ENCODE assay signal across 9 cellular contexts in genomic region chr15:39629376-39629775, GRCh38. TPM values are rescaled to one million over a fixed set of nuclear protein-coding genes. Genes with fewer than 3 reads are reported as not detected.
DNase-seq lines count a peak whose midpoint lies in the region; ATAC-seq and TF ChIP-seq lines count a peak whose summit lies in the region.
"Had no signal": no experiment of that assay in that cellular context is flagged by ENCODE, and none has a peak within 500 bp of the region (broad histone marks: within the 10 kb centered on the region; RNA-seq: fewer than 3 reads in every experiment).

No MANE protein-coding gene starts in this region.

- H3K27me3 Mint-ChIP-seq in stimulated activated naive CD8-positive, alpha-beta T cell treated with anti-CD3 and anti-CD28 coated beads, Interleukin-15, amount 100 ng/mL, for 72 hours: no peaks in the 10 kb centered on the region

- ATAC-seq in left colon: peak; percentile 83
- ATAC-seq in stimulated activated naive CD8-positive, alpha-beta T cell treated with anti-CD3 and anti-CD28 coated beads, Interleukin-15, amount 100 ng/mL, for 72 hours: peak; percentile 79

- no peak overlapping the region for H3K4me3 ChIP-seq in WERI-Rb-1 (ENCODE audit: low read depth, low read length)

- H3K27ac ChIP-seq in WERI-Rb-1 (no peak overlapping the region), substantia nigra (ENCODE audit: low read depth, low read length, poor library complexity, severe bottlenecking) (no peak overlapping the region)

- DNase-seq in NK-92 treated with Interleukin-12 subunit alpha and Interleukin-12 subunit beta, amount 100 ng/mL, for 24 hours (lab: John Stamatoyannopoulos, UW): peak; percentile 75
- no peak for DNase-seq in NK-92 (lab: John Stamatoyannopoulos, UW; ENCODE audit: unreplicated experiment)
- peak; percentile 65 to 71 for DNase-seq in activated T-cell treated with anti-CD3 and anti-CD28 coated beads, Interleukin-2, amount 50 U/mL, for 48 hours
- DNase-seq in left colon: peak; percentile 60 to 69
- peak; percentile 44 to 72 for DNase-seq in stimulated activated naive CD8-positive, alpha-beta T cell treated with anti-CD3 and anti-CD28 coated beads, Interleukin-15, amount 100 ng/mL, for 72 hours
- DNase-seq in NCI-H524 treated with DMSO at 0.1 percent for 48 hours (lab: John Stamatoyannopoulos, UW): no peak
- no peak for DNase-seq in WERI-Rb-1
- DNase-seq in substantia nigra (lab: John Stamatoyannopoulos, UW): no peak
- DNase-seq: H9 had no signal

- H3K36me3 ChIP-seq in WERI-Rb-1: no peaks in the 10 kb centered on the region

- peaks cover 0 to 5% of the 10 kb centered on the region in 2 donors for H3K9me3 Mint-ChIP-seq in stimulated activated naive CD8-positive, alpha-beta T cell treated with anti-CD3 and anti-CD28 coated beads, Interleukin-15, amount 100 ng/mL, for 72 hours

- no peaks in the 10 kb centered on the region for H3K9me3 ChIP-seq in WERI-Rb-1 (ENCODE audit: severe bottlenecking)

- peak overlapping the region; percentile 74 to 93 for H3K27ac Mint-ChIP-seq in stimulated activated naive CD8-positive, alpha-beta T cell treated with anti-CD3 and anti-CD28 coated beads, Interleukin-15, amount 100 ng/mL, for 72 hours
- H3K27ac Mint-ChIP-seq: H9 had no signal

- intact Hi-C loops in left colon (cut with DNase I, micrococcal nuclease): no loop called here

- no peak for TF ChIP-seq CTCF in WERI-Rb-1 (IDR thresholded peaks at IDR 0.05; ENCODE audit: low read depth, low read length)

- peaks cover 68% of the 10 kb centered on the region for H3K4me1 Mint-ChIP-seq in stimulated activated naive CD8-positive, alpha-beta T cell treated with anti-CD3 and anti-CD28 coated beads, Interleukin-15, amount 100 ng/mL, for 72 hours

- H3K27me3 ChIP-seq in WERI-Rb-1 (ENCODE audit: insufficient read depth, low read depth, severe bottlenecking): peaks cover 13% of the 10 kb centered on the region

- peak overlapping the region; percentile 25 to 35 for H3K4me3 Mint-ChIP-seq in stimulated activated naive CD8-positive, alpha-beta T cell treated with anti-CD3 and anti-CD28 coated beads, Interleukin-15, amount 100 ng/mL, for 72 hours
- H3K4me3 Mint-ChIP-seq: H9 had no signal

RNA-seq across cellular contexts. Expression of gene THBS1, which starts 48.5 kb away (rescaled TPM):
- total RNA-seq in left colon: 100 to 1,000 TPM; 174 to 181 TPM

Comparison
In these comparisons a context has a peak if more than half of its experiments do, and no peak if none do; other contexts are left out.
1. DNase-seq: peak in NK-92 treated with Interleukin-12 subunit alpha and Interleukin-12 subunit beta, amount 100 ng/mL, for 24 hours (single experiment), activated T-cell treated with anti-CD3 and anti-CD28 coated beads, Interleukin-2, amount 50 U/mL, for 48 hours (2 of 2), left colon (2 of 2) and stimulated activated naive CD8-positive, alpha-beta T cell treated with anti-CD3 and anti-CD28 coated beads, Interleukin-15, amount 100 ng/mL, for 72 hours (2 of 2); none in NK-92 (single experiment), NCI-H524 treated with DMSO at 0.1 percent for 48 hours (single experiment), WERI-Rb-1 (single experiment) and substantia nigra (0 of 49).